In genomic region chr11:132111781-132112380, GRCh38 we compare ENCODE assay signal across 1 cellular context.
TF ChIP-seq lines count a peak whose summit lies in the region.

No MANE protein-coding gene starts in this region.

TF ChIP-seq in SK-N-SH, 30 proteins besides CTCF, POLR2A, EP300 and RAD21 (continued from another document):
- TF ChIP-seq IRF3 (IDR thresholded peaks at IDR 0.05; ENCODE audit: low read depth, low read length) (no peak), GATA2 (CRISPR knock-in tag; IDR thresholded peaks at IDR 0.05) (no peak), EZH2phosphoT487 (IDR thresholded peaks at IDR 0.05; ENCODE audit: borderline replicate concordance, low read depth) (no peak), RCOR1 (IDR thresholded peaks at IDR 0.05; ENCODE audit: low read length) (no peak), USF1 (IDR thresholded peaks at IDR 0.05; ENCODE audit: borderline replicate concordance, low read depth) (no peak), YY1 (IDR thresholded peaks at IDR 0.05; ENCODE audit: low read depth) (0 out of 2 replicates have a peak, but pooled peaks have one; percentile 5), RFX5 (IDR thresholded peaks at IDR 0.05; ENCODE audit: low read length) (no peak), TAF1 (IDR thresholded peaks at IDR 0.05; ENCODE audit: borderline replicate concordance, low read depth, low read length) (no peak), NFIC (IDR thresholded peaks at IDR 0.05; ENCODE audit: borderline replicate concordance) (peak; percentile 67)
TF ChIP-seq in SK-N-SH: peak in this region for 7.
